ENCODE assay signal across 9 cellular contexts in genomic region chr7:129401968-129402860, GRCh38. TPM values are rescaled to one million over a fixed set of nuclear protein-coding genes. Genes with fewer than 3 reads are reported as not detected.
DNase-seq lines count a peak whose midpoint lies in the region; ATAC-seq and TF ChIP-seq lines count a peak whose summit lies in the region.
"Had no signal": no experiment of that assay in that cellular context is flagged by ENCODE, and none has a peak within 500 bp of the region (broad histone marks: within the 10 kb centered on the region; RNA-seq: fewer than 3 reads in every experiment).

No MANE protein-coding gene starts in this region.

- H3K36me3 Mint-ChIP-seq in glutamatergic neuron (ENCODE audit: unreplicated experiment): no peaks in the 10 kb centered on the region

- CTCF ChIA-PET in GM10248 (lab: Yijun Ruan, JAX): interaction anchor here (0.7 to 3.1 kb wide), 10 partner anchors 11 to 104 kb away, joined by 3 to 22 read pairs (median 6); partner anchors contain the start of gene STRIP2

- H3K27me3 ChIP-seq in H7 (ENCODE audit: control insufficient read depth, insufficient read depth, low read length): no peaks in the 10 kb centered on the region

- no peak overlapping the region for H3K4me3 Mint-ChIP-seq in glutamatergic neuron (ENCODE audit: unreplicated experiment)
- H3K4me3 Mint-ChIP-seq: activated naive CD8-positive, alpha-beta T cell had no signal

- H3K27me3 Mint-ChIP-seq in glutamatergic neuron (ENCODE audit: unreplicated experiment): no peaks in the 10 kb centered on the region
- H3K27me3 Mint-ChIP-seq: activated naive CD8-positive, alpha-beta T cell had no signal

- H3K4me3 ChIP-seq in H7 (ENCODE audit: insufficient read depth, low read depth, low read length): no peak overlapping the region
- H3K4me3 ChIP-seq in mucosa of descending colon: no peak overlapping the region

- H3K4me1 Mint-ChIP-seq in glutamatergic neuron (ENCODE audit: low read depth, unreplicated experiment): peaks cover 4% of the 10 kb centered on the region

- POLR2A ChIA-PET in GM10248 (lab: Yijun Ruan, JAX): no interaction called here

- H3K9me3 Mint-ChIP-seq in glutamatergic neuron (ENCODE audit: unreplicated experiment): no peaks in the 10 kb centered on the region

- no peak overlapping the region for H3K27ac Mint-ChIP-seq in glutamatergic neuron (ENCODE audit: unreplicated experiment)
- H3K27ac Mint-ChIP-seq: activated naive CD8-positive, alpha-beta T cell had no signal

- no peaks in the 10 kb centered on the region for H3K9me3 ChIP-seq in mucosa of descending colon

- H3K36me3 ChIP-seq in H7 (replicated peaks; ENCODE audit: control insufficient read depth, insufficient read depth, low read length) (no peaks in the 10 kb centered on the region; the same call in none of the 2 replicates), mucosa of descending colon (ENCODE audit: low read depth) (peaks cover 6% of the 10 kb centered on the region)

- DNase-seq in GM10248 (ENCODE audit: extremely low spot score) (peak; percentile 31), H7 (peak; percentile 10), kidney tubule cell (ENCODE audit: low spot score) (peak; percentile 16), glutamatergic neuron (no peak), mucosa of descending colon (no peak), HuH-7.5 (ENCODE audit: low spot score) (no peak)

- intact Hi-C loops in mucosa of descending colon (cut with DNase I, micrococcal nuclease): no loop called here

- H3K4me1 ChIP-seq in mucosa of descending colon (ENCODE audit: low read depth): no peaks in the 10 kb centered on the region

- peak; percentile 27 for TF ChIP-seq CTCF in GM10248 (IDR thresholded peaks at IDR 0.05; ENCODE audit: control extremely low read depth, extremely low read depth, low read depth, missing control alignments)
- no peak for TF ChIP-seq CTCF in glutamatergic neuron (IDR thresholded peaks at IDR 0.05; ENCODE audit: partially characterized antibody, unreplicated experiment)
- TF ChIP-seq CTCF in mucosa of descending colon (IDR thresholded peaks at IDR 0.05): no peak

- ATAC-seq in SK-N-SH treated with all-trans-retinoic acid at 6 μM for 48 hours: peak; percentile 47
- ATAC-seq in mucosa of descending colon: no peak
- ATAC-seq in GM21528 (IDR thresholded peaks at IDR 0.05; ENCODE audit: low FRiP score, unreplicated experiment): no peak

TF ChIP-seq in SK-N-SH treated with all-trans-retinoic acid at 6 μM for 48 hours, 23 proteins besides CTCF, POLR2A, EP300 and RAD21:
- TF ChIP-seq ZFP3 (CRISPR knock-in tag; IDR thresholded peaks at IDR 0.05): no peak
- TF ChIP-seq, protein P1, sequence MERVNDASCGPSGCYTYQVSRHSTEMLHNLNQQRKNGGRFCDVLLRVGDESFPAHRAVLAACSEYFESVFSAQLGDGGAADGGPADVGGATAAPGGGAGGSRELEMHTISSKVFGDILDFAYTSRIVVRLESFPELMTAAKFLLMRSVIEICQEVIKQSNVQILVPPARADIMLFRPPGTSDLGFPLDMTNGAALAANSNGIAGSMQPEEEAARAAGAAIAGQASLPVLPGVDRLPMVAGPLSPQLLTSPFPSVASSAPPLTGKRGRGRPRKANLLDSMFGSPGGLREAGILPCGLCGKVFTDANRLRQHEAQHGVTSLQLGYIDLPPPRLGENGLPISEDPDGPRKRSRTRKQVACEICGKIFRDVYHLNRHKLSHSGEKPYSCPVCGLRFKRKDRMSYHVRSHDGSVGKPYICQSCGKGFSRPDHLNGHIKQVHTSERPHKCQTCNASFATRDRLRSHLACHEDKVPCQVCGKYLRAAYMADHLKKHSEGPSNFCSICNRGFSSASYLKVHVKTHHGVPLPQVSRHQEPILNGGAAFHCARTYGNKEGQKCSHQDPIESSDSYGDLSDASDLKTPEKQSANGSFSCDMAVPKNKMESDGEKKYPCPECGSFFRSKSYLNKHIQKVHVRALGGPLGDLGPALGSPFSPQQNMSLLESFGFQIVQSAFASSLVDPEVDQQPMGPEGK (CRISPR knock-in tag; IDR thresholded peaks at IDR 0.05; ENCODE audit: borderline replicate concordance): no peak
- TF ChIP-seq ARNTL (CRISPR knock-in tag; IDR thresholded peaks at IDR 0.05; ENCODE audit: borderline replicate concordance, low read depth): no peak
- TF ChIP-seq CREB5 (CRISPR knock-in tag; IDR thresholded peaks at IDR 0.05; ENCODE audit: low read depth): no peak
- TF ChIP-seq CSDC2 (CRISPR knock-in tag; IDR thresholded peaks at IDR 0.05): no peak
- TF ChIP-seq TSHZ2 (CRISPR knock-in tag; IDR thresholded peaks at IDR 0.05): no peak
- no peak for TF ChIP-seq BACH2 (CRISPR knock-in tag; IDR thresholded peaks at IDR 0.05; ENCODE audit: borderline replicate concordance)
- TF ChIP-seq ISL1 (CRISPR knock-in tag; IDR thresholded peaks at IDR 0.05): no peak
TF ChIP-seq in SK-N-SH treated with all-trans-retinoic acid at 6 μM for 48 hours: peak in this region for 0.

RNA-seq across cellular contexts. Expression of gene STRIP2, which starts 32.0 kb away (rescaled TPM):
- 3.8 and 5.1 TPM in 2 replicates for total RNA-seq in H7 (2014; rRNA removed; shearing (Covaris generic))
- 3.3 TPM for total RNA-seq in glutamatergic neuron (ENCODE audit: unreplicated experiment)
- 1 to 10 TPM in 2 of 3 donors, under 1 TPM in 1; 0.09 to 1.3 (median 1.3) TPM for total RNA-seq in mucosa of descending colon

Comparison
In these comparisons a context has a peak if more than half of its experiments do, and no peak if none do; other contexts are left out.
1. DNase-seq: peak in GM10248 (single experiment), H7 (single experiment) and kidney tubule cell (single experiment); none in glutamatergic neuron (single experiment), mucosa of descending colon (0 of 3) and HuH-7.5 (single experiment).